ENCODE assay signal across 9 cellular contexts in the genomic region with DNA sequence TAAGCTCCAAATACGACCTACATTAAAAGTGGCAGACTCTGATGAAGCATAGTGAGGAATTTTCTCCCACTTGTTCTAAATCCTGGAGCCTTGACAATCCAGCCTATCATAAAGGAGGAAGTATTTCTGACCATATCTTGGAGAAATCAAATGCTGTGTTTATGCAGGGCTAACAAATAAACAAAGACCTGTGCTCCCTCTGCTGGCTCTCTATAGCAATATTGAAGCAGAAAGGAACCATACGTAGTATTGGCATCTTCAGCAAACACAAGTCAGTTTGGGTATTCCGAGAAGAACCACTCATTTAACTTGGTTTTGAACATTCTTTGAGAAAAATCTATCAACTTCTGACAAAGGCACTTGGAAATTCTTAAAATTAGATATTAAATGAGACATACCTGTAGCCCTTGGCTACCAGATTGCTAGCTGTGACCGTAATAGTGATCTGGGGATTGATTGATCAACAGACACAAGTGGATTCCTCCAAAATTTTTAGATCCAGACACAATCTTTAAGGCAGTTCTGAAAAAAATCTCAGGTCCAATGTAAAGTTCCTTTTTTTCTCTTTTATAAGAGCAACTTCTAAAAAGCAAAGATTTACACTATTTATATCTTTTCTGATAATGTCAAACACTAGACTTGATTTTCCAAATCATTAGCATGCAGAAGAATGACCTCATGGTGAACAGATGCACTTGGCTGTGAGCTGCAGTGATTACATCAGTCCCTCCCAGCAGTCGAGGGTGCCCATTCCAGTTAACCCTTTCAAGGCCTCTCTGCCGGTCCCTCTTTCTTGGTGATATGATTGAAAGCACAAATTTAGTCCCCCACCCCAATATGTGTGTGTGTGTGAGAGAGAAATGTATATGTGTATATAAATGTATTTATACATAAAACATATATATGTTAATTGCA. TPM values are rescaled to one million over a fixed set of nuclear protein-coding genes. Genes with fewer than 3 reads are reported as not detected.
DNase-seq lines count a peak whose midpoint lies in the region; ATAC-seq and TF ChIP-seq lines count a peak whose summit lies in the region.
"Had no signal": no experiment of that assay in that cellular context is flagged by ENCODE, and none has a peak within 500 bp of the region (broad histone marks: within the 10 kb centered on the region; RNA-seq: fewer than 3 reads in every experiment).

No MANE protein-coding gene starts in this region.

- TF ChIP-seq POLR2A in NB4 (IDR thresholded peaks at IDR 0.05; ENCODE audit: extremely low read depth, insufficient read length) = no peak

- no peaks in the 10 kb centered on the region for H3K4me1 ChIP-seq in mucosa of descending colon (ENCODE audit: low read depth)
- H3K4me1 ChIP-seq: prostate gland had no signal

- peak; percentile 28 for DNase-seq in DMS53 treated with DMSO at 0.1 percent for 48 hours (lab: John Stamatoyannopoulos, UW; ENCODE audit: unreplicated experiment)
- peak; percentile 25 for DNase-seq in NB4 (ENCODE audit: low read depth)
- peak; percentile 26 for DNase-seq in SW480 (ENCODE audit: low spot score)
- peak; percentile 25 for DNase-seq in kidney tubule cell (ENCODE audit: low spot score)
- DNase-seq in mucosa of descending colon = no peak
- DNase-seq in H7 = no peak

- intact Hi-C loops in mucosa of descending colon (cut with DNase I, micrococcal nuclease) = no loop called here

- H3K4me3 ChIP-seq in NB4 (ENCODE audit: low read depth, low read length) (no peak overlapping the region), mucosa of descending colon (no peak overlapping the region), H7 (ENCODE audit: insufficient read depth, low read depth, low read length) (no peak overlapping the region)
- H3K4me3 ChIP-seq: prostate gland had no signal

- TF ChIP-seq CTCF in NB4 (IDR thresholded peaks at IDR 0.05; ENCODE audit: low read depth, low read length) (no peak), mucosa of descending colon (IDR thresholded peaks at IDR 0.05) (no peak)

- H3K27me3 ChIP-seq in H7 (ENCODE audit: control insufficient read depth, insufficient read depth, low read length) = no peaks in the 10 kb centered on the region

- H3K36me3 ChIP-seq in mucosa of descending colon (ENCODE audit: low read depth) = no peaks in the 10 kb centered on the region
- no peaks in the 10 kb centered on the region for H3K36me3 ChIP-seq in H7 (replicated peaks; ENCODE audit: control insufficient read depth, insufficient read depth, low read length)
- H3K36me3 ChIP-seq: prostate gland had no signal

- no peak for ATAC-seq in GM18861 (IDR thresholded peaks at IDR 0.05; ENCODE audit: unreplicated experiment)
- no peak for ATAC-seq in HG03457 (IDR thresholded peaks at IDR 0.05; ENCODE audit: unreplicated experiment)
- ATAC-seq in mucosa of descending colon = no peak

- H3K9me3 ChIP-seq in mucosa of descending colon = no peaks in the 10 kb centered on the region
- H3K9me3 ChIP-seq: prostate gland had no signal

RNA-seq across cellular contexts. Expression of a gene that starts 40.2 kb away (rescaled TPM):
- total RNA-seq in mucosa of descending colon = 1 to 10 TPM in 2 of 3 donors, under 1 TPM in 1; 0.73 to 6.3 (median 2.8) TPM
- total RNA-seq in H7 (2014; rRNA removed; shearing (Covaris generic)) = 0.59 and 0.78 TPM in 2 replicates

Comparison
In these comparisons a context has a peak if more than half of its experiments do, and no peak if none do; other contexts are left out.
1. DNase-seq: peak in DMS53 treated with DMSO at 0.1 percent for 48 hours (single experiment), NB4 (single experiment), SW480 (single experiment) and kidney tubule cell (single experiment); none in mucosa of descending colon (0 of 3) and H7 (single experiment).